In the genomic region with DNA sequence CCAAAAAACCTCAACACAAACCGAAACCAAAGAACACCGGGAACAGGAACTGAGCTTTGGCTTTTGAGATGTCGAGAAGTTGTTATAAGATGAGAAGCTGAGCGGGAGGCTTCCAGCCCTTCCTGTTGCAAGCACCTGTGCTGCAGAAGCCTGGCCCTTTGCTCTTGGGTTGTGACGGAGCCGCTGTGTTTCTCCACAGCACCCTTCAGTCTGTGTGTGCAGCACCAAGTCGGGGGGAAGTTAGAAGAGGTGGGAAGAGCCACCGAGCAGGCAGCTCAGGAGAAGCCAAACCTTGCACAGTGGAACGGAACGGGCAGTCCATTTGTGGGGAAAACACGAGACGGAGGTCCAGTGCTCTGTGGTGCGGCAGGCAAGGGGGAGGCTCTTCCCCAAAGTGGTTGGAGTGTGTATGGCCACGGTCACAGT, we compare ENCODE assay signal across 9 cellular contexts.
DNase-seq lines count a peak whose midpoint lies in the region; ATAC-seq lines count a peak whose summit lies in the region.
"Had no signal": no experiment of that assay in that cellular context is flagged by ENCODE, and none has a peak within 500 bp of the region (broad histone marks: within the 10 kb centered on the region; RNA-seq: fewer than 3 reads in every experiment).

No MANE protein-coding gene starts in this region.

- no peaks in the 10 kb centered on the region for H3K9me3 ChIP-seq in CD4-positive, alpha-beta memory T cell (ENCODE audit: control insufficient read depth in 1 of 2, low read length in 2 of 2)
- no peaks in the 10 kb centered on the region for H3K9me3 ChIP-seq in MG63

- ATAC-seq in activated T-helper 17 cell treated with anti-CD3 and anti-CD28 coated beads, Interleukin-2, amount 50 U/mL, for 72 hours (replicated peaks) = peak; percentile 62
- ATAC-seq in naive thymus-derived CD8-positive, alpha-beta T cell = peak; percentile 72 to 77
- no peak for ATAC-seq in GM21515 (IDR thresholded peaks at IDR 0.05; ENCODE audit: unreplicated experiment)
- ATAC-seq in GM19395 (IDR thresholded peaks at IDR 0.05; ENCODE audit: unreplicated experiment) = no peak

- no peaks in the 10 kb centered on the region for H3K9me3 Mint-ChIP-seq in CD4-positive, alpha-beta memory T cell
- no peaks in the 10 kb centered on the region for H3K9me3 Mint-ChIP-seq in activated T-helper 17 cell treated with anti-CD3 and anti-CD28 coated beads, Interleukin-2, amount 50 U/mL, for 72 hours
- H3K9me3 Mint-ChIP-seq in naive thymus-derived CD8-positive, alpha-beta T cell = no peaks in the 10 kb centered on the region

- intact Hi-C loops in CD4-positive, alpha-beta memory T cell (cut with micrococcal nuclease) = no loop called here

- DNase-seq in CD4-positive, alpha-beta memory T cell = peak in 4 of 5 donors; percentile 11 to 17 (median 14)
- DNase-seq in MG63 = peak; percentile 6
- DNase-seq in naive thymus-derived CD8-positive, alpha-beta T cell = peak in 5 of 10 donors; percentile 4 to 39 (median 27)
- DNase-seq in NCI-H82 treated with DMSO at 0.1 percent for 48 hours (lab: John Stamatoyannopoulos, UW; ENCODE audit: unreplicated experiment) = no peak
- DNase-seq in AG08396 (ENCODE audit: low spot score) = no peak
- DNase-seq: NCI-H1105 had no signal

- POLR2A ChIA-PET in CD4-positive, alpha-beta memory T cell (lab: Charles Lee; ENCODE audit: partially characterized antibody) = interaction anchor here (0.9 kb wide), 1 partner anchor 11 kb away, joined by 3 read pairs; no protein-coding TSS in a partner anchor
- POLR2A ChIA-PET in naive thymus-derived CD8-positive, alpha-beta T cell (lab: Charles Lee) = no interaction called here

- H3K4me3 ChIP-seq in CD4-positive, alpha-beta memory T cell (ENCODE audit: low read length in 2 of 2) = peak overlapping the region; percentile 21 to 26
- peak overlapping the region; percentile 43 for H3K4me3 ChIP-seq in MG63

- H3K4me1 ChIP-seq in CD4-positive, alpha-beta memory T cell (ENCODE audit: insufficient read depth, low read length) = peaks cover 12% of the 10 kb centered on the region

- H3K36me3 ChIP-seq in CD4-positive, alpha-beta memory T cell (ENCODE audit: insufficient read depth, low read length) = no peaks in the 10 kb centered on the region
- no peaks in the 10 kb centered on the region for H3K36me3 ChIP-seq in MG63

- no peaks in the 10 kb centered on the region for H3K27me3 ChIP-seq in CD4-positive, alpha-beta memory T cell (ENCODE audit: insufficient read depth, low read length)
- H3K27me3 ChIP-seq in MG63 = no peaks in the 10 kb centered on the region

- peaks cover 19 to 24% (median 20%) of the 10 kb centered on the region in 4 donors for H3K4me1 Mint-ChIP-seq in CD4-positive, alpha-beta memory T cell
- H3K4me1 Mint-ChIP-seq in activated T-helper 17 cell treated with anti-CD3 and anti-CD28 coated beads, Interleukin-2, amount 50 U/mL, for 72 hours = peaks cover 15% of the 10 kb centered on the region
- peaks cover 14 to 25% (median 23%) of the 10 kb centered on the region in 4 donors for H3K4me1 Mint-ChIP-seq in naive thymus-derived CD8-positive, alpha-beta T cell

- H3K27ac Mint-ChIP-seq in CD4-positive, alpha-beta memory T cell = peak overlapping the region in 5 of 7 donors; percentile 18 to 82 (median 48)
- H3K27ac Mint-ChIP-seq in activated T-helper 17 cell treated with anti-CD3 and anti-CD28 coated beads, Interleukin-2, amount 50 U/mL, for 72 hours = no peak overlapping the region
- peak overlapping the region; percentile 30 to 95 (median 74) for H3K27ac Mint-ChIP-seq in naive thymus-derived CD8-positive, alpha-beta T cell

- H3K4me3 Mint-ChIP-seq in CD4-positive, alpha-beta memory T cell = peak overlapping the region; percentile 86 to 95 (median 88)
- peak overlapping the region; percentile 78 for H3K4me3 Mint-ChIP-seq in activated T-helper 17 cell treated with anti-CD3 and anti-CD28 coated beads, Interleukin-2, amount 50 U/mL, for 72 hours
- H3K4me3 Mint-ChIP-seq in naive thymus-derived CD8-positive, alpha-beta T cell = peak overlapping the region; percentile 81 to 92 (median 89)

- no peak overlapping the region for H3K27ac ChIP-seq in CD4-positive, alpha-beta memory T cell (ENCODE audit: low read depth, low read length)

- H3K36me3 Mint-ChIP-seq in CD4-positive, alpha-beta memory T cell = no peaks in the 10 kb centered on the region
- H3K36me3 Mint-ChIP-seq in activated T-helper 17 cell treated with anti-CD3 and anti-CD28 coated beads, Interleukin-2, amount 50 U/mL, for 72 hours (ENCODE audit: low read depth) = no peaks in the 10 kb centered on the region
- H3K36me3 Mint-ChIP-seq in naive thymus-derived CD8-positive, alpha-beta T cell = no peaks in the 10 kb centered on the region

- H3K27me3 Mint-ChIP-seq in CD4-positive, alpha-beta memory T cell = peaks cover 9% of the 10 kb centered on the region in 2 donors
- H3K27me3 Mint-ChIP-seq in activated T-helper 17 cell treated with anti-CD3 and anti-CD28 coated beads, Interleukin-2, amount 50 U/mL, for 72 hours = peaks cover 6% of the 10 kb centered on the region
- H3K27me3 Mint-ChIP-seq in naive thymus-derived CD8-positive, alpha-beta T cell = peaks cover 2 to 23% (median 10%) of the 10 kb centered on the region in 5 donors

- CTCF ChIA-PET in CD4-positive, alpha-beta memory T cell (lab: Charles Lee; ENCODE audit: partially characterized antibody) = no interaction called here

Comparison
In these comparisons a context has a peak if more than half of its experiments do, and no peak if none do; other contexts are left out.
1. DNase-seq: peak in CD4-positive, alpha-beta memory T cell (4 of 5) and MG63 (single experiment); none in NCI-H82 treated with DMSO at 0.1 percent for 48 hours (single experiment) and AG08396 (single experiment).
2. ATAC-seq: peak in activated T-helper 17 cell treated with anti-CD3 and anti-CD28 coated beads, Interleukin-2, amount 50 U/mL, for 72 hours (single experiment) and naive thymus-derived CD8-positive, alpha-beta T cell (2 of 2); none in GM21515 (single experiment) and GM19395 (single experiment).
3. Peak in every context shown above with its lines, with median percentiles within 50 percentile points of each other: H3K4me3 Mint-ChIP-seq.